Comparison of ENCODE assay signal across 8 cellular contexts in the genomic region with DNA sequence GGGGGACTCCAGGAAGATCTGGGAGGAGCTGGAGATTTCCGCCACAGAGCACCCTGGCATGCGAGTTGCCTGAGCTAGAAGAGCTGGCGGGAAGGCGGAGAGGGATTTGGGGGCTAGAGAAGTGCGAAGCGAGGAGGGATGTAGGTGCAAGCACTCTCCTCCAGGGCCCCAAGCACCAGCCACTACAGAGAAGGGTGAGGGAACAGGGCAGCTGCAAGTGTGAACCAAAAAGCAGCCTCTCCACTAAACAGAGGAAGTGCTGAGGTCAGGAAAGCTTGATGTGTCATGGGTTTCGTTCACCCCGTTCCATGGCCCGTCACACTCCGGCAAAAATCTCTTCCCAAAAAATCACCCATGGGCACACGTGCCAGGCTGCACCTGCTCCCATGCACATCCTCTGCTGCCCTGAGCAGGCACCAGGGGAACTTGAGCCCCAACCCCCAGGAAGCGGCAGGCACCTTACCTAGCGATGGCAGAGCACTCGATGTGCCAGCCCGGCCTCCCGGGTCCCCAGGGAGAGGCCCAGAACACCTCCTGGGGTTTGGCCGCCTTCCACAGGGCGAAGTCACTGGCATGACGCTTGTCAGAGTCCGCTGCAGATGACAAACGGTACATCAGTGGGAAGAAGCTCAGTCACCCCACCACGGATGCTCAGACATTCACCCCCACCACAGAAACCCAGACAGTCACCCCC. TPM values are rescaled to one million over a fixed set of nuclear protein-coding genes. Genes with fewer than 3 reads are reported as not detected.
DNase-seq lines count a peak whose midpoint lies in the region; ATAC-seq, FAIRE-seq and TF ChIP-seq lines count a peak whose summit lies in the region.

No MANE protein-coding gene starts in this region.

- intact Hi-C loops in CD4-positive, alpha-beta T cell (cut with DNase I, micrococcal nuclease) = no loop called here

- WGBS in tibial nerve, 2 donors = 94 to 95% methylated on average over 17 to 22 of the region's 22 CpGs

- no peaks in the 10 kb centered on the region for H3K4me1 ChIP-seq in tibial nerve

- H3K9me3 ChIP-seq in CD4-positive, alpha-beta T cell (ENCODE audit: control insufficient read depth, low read length) = no peaks in the 10 kb centered on the region
- peaks cover 0 to 6% (median 0%) of the 10 kb centered on the region in 4 donors for H3K9me3 ChIP-seq in tibial nerve

- peaks cover 14% of the 10 kb centered on the region for H3K4me1 Mint-ChIP-seq in CD4-positive, alpha-beta T cell (ENCODE audit: low read depth)
- peaks cover 18% of the 10 kb centered on the region for H3K4me1 Mint-ChIP-seq in activated naive CD8-positive, alpha-beta T cell treated with anti-CD3 and anti-CD28 coated beads for 36 hours

- H3K36me3 Mint-ChIP-seq in CD4-positive, alpha-beta T cell (ENCODE audit: low read depth) = peaks cover 76% of the 10 kb centered on the region
- peaks cover 72% of the 10 kb centered on the region for H3K36me3 Mint-ChIP-seq in activated naive CD8-positive, alpha-beta T cell treated with anti-CD3 and anti-CD28 coated beads for 36 hours

- no peak overlapping the region for H3K27ac ChIP-seq in CD4-positive, alpha-beta T cell (ENCODE audit: low read depth, low read length)
- H3K27ac ChIP-seq in tibial nerve = peak overlapping the region in 1 of 4 donors; percentile 45

- peak; percentile 92 for FAIRE-seq in GM19239 (lab: Jason Lieb, UNC)

- no peak for TF ChIP-seq EP300 in tibial nerve (IDR thresholded peaks at IDR 0.05)

- H3K27me3 Mint-ChIP-seq in CD4-positive, alpha-beta T cell = no peaks in the 10 kb centered on the region
- peaks cover 4% of the 10 kb centered on the region for H3K27me3 Mint-ChIP-seq in activated naive CD8-positive, alpha-beta T cell treated with anti-CD3 and anti-CD28 coated beads for 36 hours

- CTCF ChIA-PET in CD4-positive, alpha-beta T cell (lab: Charles Lee) = no interaction called here

- no peak overlapping the region for H3K4me3 Mint-ChIP-seq in CD4-positive, alpha-beta T cell
- peak overlapping the region; percentile 42 for H3K4me3 Mint-ChIP-seq in activated naive CD8-positive, alpha-beta T cell treated with anti-CD3 and anti-CD28 coated beads for 36 hours

- TF ChIP-seq CTCF in CD4-positive, alpha-beta T cell (IDR thresholded peaks at IDR 0.05) = no peak
- no peak for TF ChIP-seq CTCF in tibial nerve (IDR thresholded peaks at IDR 0.05)

- POLR2A ChIA-PET in CD4-positive, alpha-beta T cell (lab: Charles Lee) = no interaction called here

- no peaks in the 10 kb centered on the region for H3K9me3 Mint-ChIP-seq in CD4-positive, alpha-beta T cell
- H3K9me3 Mint-ChIP-seq in activated naive CD8-positive, alpha-beta T cell treated with anti-CD3 and anti-CD28 coated beads for 36 hours = peaks cover 8% of the 10 kb centered on the region

- DNase-seq in CD4-positive, alpha-beta T cell = peak in 1 of 10 experiments; percentile 24
- DNase-seq in GM19239 (ENCODE audit: insufficient read length, low spot score) (peak; percentile 73), tibial nerve (ENCODE audit: low spot score in 2 of 2) (no peak), NCI-H82 (lab: John Stamatoyannopoulos, UW) (no peak), DMS 273 (lab: John Stamatoyannopoulos, UW; ENCODE audit: unreplicated experiment) (no peak), EL (no peak)
- peak; percentile 45 for DNase-seq in activated naive CD8-positive, alpha-beta T cell treated with anti-CD3 and anti-CD28 coated beads for 36 hours

- H3K4me3 ChIP-seq in tibial nerve = no peak overlapping the region

- peak; percentile 64 for ATAC-seq in CD4-positive, alpha-beta T cell (ENCODE audit: poor library complexity)
- ATAC-seq in HG03103 (IDR thresholded peaks at IDR 0.05; ENCODE audit: low read depth, unreplicated experiment) = peak; percentile 67

- H3K27ac Mint-ChIP-seq in CD4-positive, alpha-beta T cell = no peak overlapping the region
- peak overlapping the region; percentile 80 for H3K27ac Mint-ChIP-seq in activated naive CD8-positive, alpha-beta T cell treated with anti-CD3 and anti-CD28 coated beads for 36 hours

- H3K27me3 ChIP-seq in CD4-positive, alpha-beta T cell (ENCODE audit: control insufficient read depth, insufficient read depth, low read length) = no peaks in the 10 kb centered on the region
- H3K27me3 ChIP-seq in tibial nerve = no peaks in the 10 kb centered on the region

- TF ChIP-seq POLR2A in tibial nerve (IDR thresholded peaks at IDR 0.05) = no peak

- peaks cover 0 to 63% (median 3%) of the 10 kb centered on the region in 3 donors for H3K36me3 ChIP-seq in tibial nerve

RNA-seq across cellular contexts. Expression of a gene that starts 29.3 kb away (rescaled TPM):
- 10 to 100 TPM; 50.2 to 56.5 TPM for total RNA-seq in CD4-positive, alpha-beta T cell
- 10 to 100 TPM; 81.1 to 84.8 TPM for total RNA-seq in activated naive CD8-positive, alpha-beta T cell treated with anti-CD3 and anti-CD28 coated beads for 36 hours
- 10 to 100 TPM; 33.7 to 68.4 (median 64.3) TPM for total RNA-seq in tibial nerve

RNA-seq across cellular contexts. Expression of a gene that starts 36.8 kb away (rescaled TPM):
- 10 to 100 TPM; 14.6 to 16.2 TPM for total RNA-seq in CD4-positive, alpha-beta T cell
- 10 to 100 TPM; 16.7 to 18.4 TPM for total RNA-seq in activated naive CD8-positive, alpha-beta T cell treated with anti-CD3 and anti-CD28 coated beads for 36 hours
- total RNA-seq in tibial nerve = 10 to 100 TPM; 23.6 to 32.2 (median 28.3) TPM

Comparison
In these comparisons a context has a peak if more than half of its experiments do, and no peak if none do; other contexts are left out.
1. DNase-seq: peak in GM19239 (single experiment) and activated naive CD8-positive, alpha-beta T cell treated with anti-CD3 and anti-CD28 coated beads for 36 hours (single experiment); none in tibial nerve (0 of 2), NCI-H82 (single experiment), DMS 273 (single experiment) and EL (single experiment).